In the genomic region with DNA sequence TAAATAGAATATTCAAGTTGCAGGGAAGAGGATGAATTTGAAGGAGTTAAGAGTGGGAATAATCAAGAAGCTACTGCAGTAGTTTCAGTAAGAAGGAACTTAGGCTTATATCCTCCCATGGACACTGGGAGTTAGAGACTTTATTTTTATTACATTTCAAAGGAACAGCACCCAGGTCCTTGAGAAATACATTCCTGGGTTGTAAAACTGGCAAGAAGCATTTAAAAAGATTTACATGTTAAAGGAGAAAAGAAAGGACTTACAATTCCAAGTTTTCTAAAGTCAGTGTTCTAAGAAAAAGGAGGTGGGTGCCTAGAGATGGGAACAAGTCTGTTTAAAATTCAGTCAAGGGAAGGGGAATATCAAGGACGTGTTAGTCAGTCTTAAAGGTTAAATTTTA, we compare ENCODE assay signal across 32 cellular contexts.
"Had no signal": no experiment of that assay in that cellular context is flagged by ENCODE, and none has a peak within 500 bp of the region (broad histone marks: within the 10 kb centered on the region; RNA-seq: fewer than 3 reads in every experiment).

No MANE protein-coding gene starts in this region.

- H3K27me3 Mint-ChIP-seq: activated CD4-positive, alpha-beta memory T cell treated with anti-CD3 and anti-CD28 coated beads for 36 hours; activated CD4-positive, alpha-beta T cell treated with anti-CD3 and anti-CD28 coated beads for 36 hours; activated CD4-positive, alpha-beta T cell treated with anti-CD3 and anti-CD28 coated beads, Interleukin-2, amount 10 ng/mL, durations not matched to agents 24 days and 14 days; activated naive CD8-positive, alpha-beta T cell; activated T-helper 17 cell treated with anti-CD3 and anti-CD28 coated beads, Interleukin-2, amount 50 U/mL, for 72 hours; central memory CD8-positive, alpha-beta T cell; dendritic cell treated with granulocyte-macrophage colony-stimulating factor and Interleukin-4, amounts not matched to agents 40 ng/mL and 50 ng/mL, for 4 days; T-helper 17 cell had no signal

- DNase-seq: activated CD4-positive, alpha-beta memory T cell treated with anti-CD3 and anti-CD28 coated beads for 36 hours; activated CD4-positive, alpha-beta T cell treated with anti-CD3 and anti-CD28 coated beads for 36 hours; activated CD4-positive, alpha-beta T cell treated with anti-CD3 and anti-CD28 coated beads, Interleukin-2, amount 10 ng/mL, durations not matched to agents 24 days and 14 days; activated CD4-positive, CD25-positive, alpha-beta regulatory T cell; activated CD4-positive, CD25-positive, alpha-beta regulatory T cell treated with anti-CD3 and anti-CD28 coated beads, Interleukin-2, amount 50 U/mL, for 72 hours; activated CD8-positive, alpha-beta memory T cell treated with anti-CD3 and anti-CD28 coated beads, Interleukin-2, amount 50 U/mL, for 48 hours; activated CD8-positive, alpha-beta T cell treated with anti-CD3 and anti-CD28 coated beads, Interleukin-2, amount 10 ng/mL, durations not matched to agents 7 days and 5 days; activated effector memory CD4-positive, alpha-beta T cell treated with Interleukin-2 at 50 U/mL for 16 hours; activated gamma-delta T cell treated with Interleukin-2 at 50 U/mL for 16 hours; activated naive CD4-positive, alpha-beta T cell treated with anti-CD3 and anti-CD28 coated beads, Interleukin-2, amount 50 U/mL, for 16 hours; activated naive CD4-positive, alpha-beta T cell treated with Interleukin-2 at 50 U/mL for 16 hours; activated T-cell treated with anti-CD3 and anti-CD28 coated beads, Interleukin-2, amount 50 U/mL, for 4 hours; amniotic stem cell; anterior cingulate cortex; brain microvascular endothelial cell; dorsolateral prefrontal cortex; effector memory CD4-positive, alpha-beta T cell; esophagus squamous epithelium; foreskin melanocyte; heart right ventricle; T-helper 1 cell; T-helper 17 cell; T1000; WERI-Rb-1 had no signal

- H3K36me3 Mint-ChIP-seq: activated CD4-positive, alpha-beta memory T cell treated with anti-CD3 and anti-CD28 coated beads for 36 hours; activated naive CD8-positive, alpha-beta T cell had no signal

- H3K4me1 ChIP-seq: esophagus squamous epithelium, gastroesophageal sphincter, heart right ventricle had no signal

- H3K27me3 ChIP-seq: brain microvascular endothelial cell, dorsolateral prefrontal cortex, esophagus squamous epithelium, gastroesophageal sphincter, heart right ventricle had no signal

- H3K4me1 Mint-ChIP-seq: activated CD4-positive, alpha-beta T cell treated with anti-CD3 and anti-CD28 coated beads for 36 hours; activated CD4-positive, alpha-beta T cell treated with anti-CD3 and anti-CD28 coated beads, Interleukin-2, amount 10 ng/mL, durations not matched to agents 24 days and 14 days; activated T-helper 17 cell treated with anti-CD3 and anti-CD28 coated beads, Interleukin-2, amount 50 U/mL, for 72 hours; central memory CD8-positive, alpha-beta T cell; T-helper 17 cell had no signal

- H3K9me3 ChIP-seq: esophagus squamous epithelium, gastroesophageal sphincter, heart right ventricle had no signal

- H3K9me3 Mint-ChIP-seq: activated CD4-positive, alpha-beta memory T cell treated with anti-CD3 and anti-CD28 coated beads for 36 hours; activated CD4-positive, alpha-beta T cell treated with anti-CD3 and anti-CD28 coated beads, Interleukin-2, amount 10 ng/mL, durations not matched to agents 24 days and 14 days; activated T-cell treated with anti-CD3 and anti-CD28 coated beads, Interleukin-2, amount 50 U/mL, for 4 hours; dendritic cell treated with granulocyte-macrophage colony-stimulating factor and Interleukin-4, amounts not matched to agents 40 ng/mL and 50 ng/mL, for 4 days; T-helper 2 cell treated with Interferon-gamma antibody and Interleukin-4, amounts not matched to agents 5 μg/mL and 100 μg/mL, for 36 hours had no signal

- H3K27ac Mint-ChIP-seq: activated CD4-positive, alpha-beta memory T cell treated with anti-CD3 and anti-CD28 coated beads for 36 hours; activated CD4-positive, alpha-beta T cell treated with anti-CD3 and anti-CD28 coated beads for 36 hours; activated CD4-positive, alpha-beta T cell treated with anti-CD3 and anti-CD28 coated beads, Interleukin-2, amount 10 ng/mL, durations not matched to agents 24 days and 14 days; activated CD8-positive, alpha-beta T cell treated with anti-CD3 and anti-CD28 coated beads, Interleukin-2, amount 10 ng/mL, durations not matched to agents 7 days and 5 days; activated naive CD8-positive, alpha-beta T cell; activated T-helper 17 cell treated with anti-CD3 and anti-CD28 coated beads, Interleukin-2, amount 50 U/mL, for 72 hours; dendritic cell treated with granulocyte-macrophage colony-stimulating factor and Interleukin-4, amounts not matched to agents 40 ng/mL and 50 ng/mL, for 4 days; T-helper 17 cell; T-helper 2 cell treated with Interferon-gamma antibody and Interleukin-4, amounts not matched to agents 5 μg/mL and 100 μg/mL, for 36 hours had no signal

- H3K4me3 Mint-ChIP-seq: activated CD4-positive, alpha-beta memory T cell treated with anti-CD3 and anti-CD28 coated beads for 36 hours; activated CD4-positive, alpha-beta T cell treated with anti-CD3 and anti-CD28 coated beads for 36 hours; activated CD4-positive, alpha-beta T cell treated with anti-CD3 and anti-CD28 coated beads, Interleukin-2, amount 10 ng/mL, durations not matched to agents 24 days and 14 days; activated CD8-positive, alpha-beta T cell treated with anti-CD3 and anti-CD28 coated beads, Interleukin-2, amount 10 ng/mL, durations not matched to agents 7 days and 5 days; activated naive CD8-positive, alpha-beta T cell; activated T-cell treated with anti-CD3 and anti-CD28 coated beads, Interleukin-2, amount 50 U/mL, for 4 hours; activated T-helper 17 cell treated with anti-CD3 and anti-CD28 coated beads, Interleukin-2, amount 50 U/mL, for 72 hours; central memory CD8-positive, alpha-beta T cell; dendritic cell treated with granulocyte-macrophage colony-stimulating factor and Interleukin-4, amounts not matched to agents 40 ng/mL and 50 ng/mL, for 4 days; T-helper 17 cell; T-helper 2 cell treated with Interferon-gamma antibody and Interleukin-4, amounts not matched to agents 5 μg/mL and 100 μg/mL, for 36 hours had no signal

- H3K4me3 ChIP-seq: coronary artery, dorsolateral prefrontal cortex, esophagus squamous epithelium, gastroesophageal sphincter, heart right ventricle had no signal

- H3K36me3 ChIP-seq: brain microvascular endothelial cell, esophagus squamous epithelium, gastroesophageal sphincter, heart right ventricle, WERI-Rb-1 had no signal

- H3K27ac ChIP-seq: brain microvascular endothelial cell, coronary artery, dorsolateral prefrontal cortex, epithelial cell of prostate, esophagus squamous epithelium, gastroesophageal sphincter, heart right ventricle, WERI-Rb-1 had no signal

- ATAC-seq: activated CD4-positive, alpha-beta T cell treated with anti-CD3 and anti-CD28 coated beads for 36 hours; activated CD8-positive, alpha-beta T cell treated with anti-CD3 and anti-CD28 coated beads, Interleukin-2, amount 10 ng/mL, durations not matched to agents 7 days and 5 days; activated T-cell treated with anti-CD3 and anti-CD28 coated beads, Interleukin-2, amount 50 U/mL, for 4 hours; activated T-helper 17 cell treated with anti-CD3 and anti-CD28 coated beads, Interleukin-2, amount 50 U/mL, for 72 hours; gastroesophageal sphincter; heart right ventricle; T-helper 17 cell had no signal
